In the genomic region with DNA sequence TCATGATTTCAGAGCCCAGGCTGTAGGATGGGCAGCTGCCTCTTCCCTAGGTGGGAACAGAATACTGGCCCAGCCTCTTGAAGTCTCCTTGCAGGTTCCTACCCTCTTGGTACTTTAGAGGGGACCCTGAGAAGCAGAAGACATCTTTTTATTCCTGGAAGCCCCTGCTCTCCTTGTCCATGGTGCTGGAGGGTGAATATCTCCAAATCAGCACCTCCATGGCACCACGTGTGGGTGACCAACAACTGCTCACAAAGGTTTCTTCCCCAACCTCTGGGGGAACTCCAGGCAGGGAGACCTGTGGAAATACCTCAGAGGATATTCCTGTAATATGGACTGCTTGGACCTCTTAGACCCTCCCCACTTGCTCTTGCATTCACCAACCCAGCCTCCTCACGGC, we compare ENCODE assay signal across 18 cellular contexts. TPM values are rescaled to one million over a fixed set of nuclear protein-coding genes. Genes with fewer than 3 reads are reported as not detected.
DNase-seq lines count a peak whose midpoint lies in the region; ATAC-seq, FAIRE-seq and TF ChIP-seq lines count a peak whose summit lies in the region.
"Had no signal": no experiment of that assay in that cellular context is flagged by ENCODE, and none has a peak within 500 bp of the region (broad histone marks: within the 10 kb centered on the region; RNA-seq: fewer than 3 reads in every experiment).

No MANE protein-coding gene starts in this region.

- H3K9me3 ChIP-seq in HEK293 (ENCODE audit: control insufficient read depth, insufficient read depth, low read depth, low read length) (no peaks in the 10 kb centered on the region), neuronal stem cell (replicated peaks in 1 of 2; ENCODE audit: control insufficient read depth in 2 of 2, insufficient read depth in 1 of 2, low read depth in 1 of 2, low read length in 2 of 2) (peaks cover 0 to 2% of the 10 kb centered on the region in 2 donors)
- H3K9me3 ChIP-seq: BLaER1, Caco-2 had no signal

- no peaks in the 10 kb centered on the region for H3K36me3 ChIP-seq in GM23338 (ENCODE audit: insufficient read depth)
- H3K36me3 ChIP-seq in HEK293 (ENCODE audit: control insufficient read depth in 2 of 2, insufficient read depth in 1 of 2, low read length in 2 of 2): no peaks in the 10 kb centered on the region
- H3K36me3 ChIP-seq in neuronal stem cell (replicated peaks in 1 of 2; ENCODE audit: control insufficient read depth in 2 of 2, insufficient read depth in 2 of 2, low read length in 2 of 2): no peaks in the 10 kb centered on the region
- H3K36me3 ChIP-seq: BLaER1 had no signal

- H3K9ac ChIP-seq in neuronal stem cell (ENCODE audit: low read depth, low read length, poor library complexity): no peak overlapping the region
- H3K9ac ChIP-seq: BLaER1 had no signal

- no peaks in the 10 kb centered on the region for H4K20me1 ChIP-seq in GM23338 (replicated peaks; ENCODE audit: insufficient read depth)
- H4K20me1 ChIP-seq: BLaER1 had no signal

- H3K27me3 Mint-ChIP-seq in GM23338 (ENCODE audit: insufficient read depth, low read depth, poor library complexity): peaks cover 7% of the 10 kb centered on the region
- H3K27me3 Mint-ChIP-seq: B cell had no signal

- DNase-seq in GM23338 (ENCODE audit: low spot score) (no peak), neuronal stem cell (ENCODE audit: low spot score) (no peak), KBM-7 (no peak), GM12891 (ENCODE audit: insufficient read length, low spot score) (no peak)
- DNase-seq in stimulated activated CD4-positive, alpha-beta T cell treated with anti-CD3 and anti-CD28 coated beads, Interleukin-1b, Interleukin-23, amount 100 ng/mL, for 48 hours: no peak
- DNase-seq: Caco-2; CD4-positive, CD25-positive, alpha-beta regulatory T cell; CD8-positive, alpha-beta T cell; DMS153; DND-41; GOT3; HCEC 1CT had no signal

- no peaks in the 10 kb centered on the region for H3K79me2 ChIP-seq in GM23338 (replicated peaks; ENCODE audit: insufficient read depth)

- CTCF ChIA-PET in HEK293 (lab: Yijun Ruan, JAX): interaction anchor here (0.7 to 0.8 kb wide), 2 partner anchors 91 to 286 kb away, joined by 3 to 4 read pairs; no protein-coding TSS in a partner anchor

- no peak overlapping the region for H2BK5ac ChIP-seq in neuronal stem cell (ENCODE audit: low read length)

- TF ChIP-seq CTCF in GM23338 (conservative IDR thresholded peaks at IDR 0.05; ENCODE audit: low read depth in 2 of 2): no peak
- TF ChIP-seq CTCF in HEK293 (tag by site-specific recombination; IDR thresholded peaks at IDR 0.05): no peak

- no peak overlapping the region for H3K4me2 ChIP-seq in GM23338
- no peak overlapping the region for H3K4me2 ChIP-seq in neuronal stem cell (ENCODE audit: insufficient read depth, low read length, poor library complexity, severe bottlenecking)
- H3K4me2 ChIP-seq: BLaER1 had no signal

- H3K18ac ChIP-seq in neuronal stem cell (ENCODE audit: low read length): peak overlapping the region; percentile 39

- no peak overlapping the region for H3K23ac ChIP-seq in neuronal stem cell (ENCODE audit: low read depth, low read length, poor library complexity)

- H3K4me3 ChIP-seq in GM23338 (no peak overlapping the region), HEK293 (ENCODE audit: low read depth, low read length) (no peak overlapping the region), neuronal stem cell (ENCODE audit: low read length in 2 of 2) (no peak overlapping the region)
- H3K4me3 ChIP-seq: BLaER1 had no signal

- H4K91ac ChIP-seq in neuronal stem cell (ENCODE audit: low read depth, low read length, poor library complexity): no peak overlapping the region

- H3K14ac ChIP-seq in neuronal stem cell (ENCODE audit: low read length): no peak overlapping the region

- no peaks in the 10 kb centered on the region for H3K9me3 Mint-ChIP-seq in GM23338
- H3K9me3 Mint-ChIP-seq: CD8-positive, alpha-beta T cell had no signal

- H3F3A ChIP-seq in GM23338 (replicated peaks; ENCODE audit: low read depth): no peaks in the 10 kb centered on the region

- H3K4me1 Mint-ChIP-seq in GM23338: peaks cover 7% of the 10 kb centered on the region
- H3K4me1 Mint-ChIP-seq: B cell; CD4-positive, CD25-positive, alpha-beta regulatory T cell had no signal

- no peak overlapping the region for H4K8ac ChIP-seq in neuronal stem cell (ENCODE audit: low read depth, low read length)

- no peak overlapping the region for H3K27ac ChIP-seq in GM23338 (ENCODE audit: low read depth)
- no peak overlapping the region for H3K27ac ChIP-seq in HEK293 (ENCODE audit: extremely low read depth, low read depth, low read length)
- H3K27ac ChIP-seq in neuronal stem cell (replicated peaks; ENCODE audit: low read length): no peak overlapping the region
- H3K27ac ChIP-seq: BLaER1, C4-2B had no signal

- H3K79me1 ChIP-seq in neuronal stem cell (ENCODE audit: low read depth, low read length): no peaks in the 10 kb centered on the region

- H3K4me1 ChIP-seq in GM23338 (ENCODE audit: insufficient read depth) (peaks cover 6% of the 10 kb centered on the region), HEK293 (ENCODE audit: control insufficient read depth, insufficient read depth, low read length) (0 out of 2 replicates have a peak, but pooled peaks cover 2% of the 10 kb centered on the region), neuronal stem cell (ENCODE audit: control insufficient read depth in 2 of 2, insufficient read depth in 1 of 2, low read depth in 1 of 2, low read length in 2 of 2) (no peaks in the 10 kb centered on the region)
- H3K4me1 ChIP-seq: BLaER1, Caco-2 had no signal

- no peak overlapping the region for H2AFZ ChIP-seq in GM23338
- H2AFZ ChIP-seq in neuronal stem cell (ENCODE audit: low read length): no peak overlapping the region

- FAIRE-seq in GM12891 (lab: Jason Lieb, UNC): no peak
- FAIRE-seq: G401.6, H54 had no signal

- H2BK120ac ChIP-seq in neuronal stem cell (ENCODE audit: low read depth, low read length): no peak overlapping the region

- no peak overlapping the region for H3K4me3 Mint-ChIP-seq in GM23338
- H3K4me3 Mint-ChIP-seq: B cell; CD4-positive, CD25-positive, alpha-beta regulatory T cell; CD8-positive, alpha-beta T cell had no signal

- no peak overlapping the region for H2AK5ac ChIP-seq in neuronal stem cell (ENCODE audit: low read depth, low read length)

- WGBS in neuronal stem cell (ENCODE audit: extremely low coverage in 2 of 2, insufficient read length in 2 of 2, insufficient replicate concordance in 1 of 2), 2 donors: no CpG with 5 or more reads among the region's 2 CpGs

- no peaks in the 10 kb centered on the region for H3K36me3 Mint-ChIP-seq in GM23338 (ENCODE audit: low read depth)
- H3K36me3 Mint-ChIP-seq: CD4-positive, CD25-positive, alpha-beta regulatory T cell; CD8-positive, alpha-beta T cell had no signal

- H3K27me3 ChIP-seq in GM23338 (ENCODE audit: insufficient read depth): no peaks in the 10 kb centered on the region
- H3K27me3 ChIP-seq in neuronal stem cell (ENCODE audit: control insufficient read depth in 3 of 3, insufficient read depth in 3 of 3, low read depth in 1 of 3, low read length in 3 of 3): no peaks in the 10 kb centered on the region
- H3K27me3 ChIP-seq: BLaER1 had no signal

- in situ Hi-C loops in KBM-7 (cut with MboI; ENCODE audit: low pct_unique_long_range_greater_than_20kb, low sequenced_read_pairs): no loop called here

- no peak overlapping the region for H3K27ac Mint-ChIP-seq in GM23338
- H3K27ac Mint-ChIP-seq: B cell; CD4-positive, CD25-positive, alpha-beta regulatory T cell; CD8-positive, alpha-beta T cell had no signal

- no peak overlapping the region for H2BK12ac ChIP-seq in neuronal stem cell (ENCODE audit: low read length)

- no peak overlapping the region for H3K4ac ChIP-seq in neuronal stem cell (ENCODE audit: low read length)

- POLR2A ChIA-PET in HEK293 (lab: Yijun Ruan, JAX): no interaction called here

- H3K9me2 ChIP-seq in GM23338 (ENCODE audit: insufficient read depth): peaks cover 10% of the 10 kb centered on the region; the same call in 1 of the 2 replicates

- no peak for ATAC-seq in GM23338
- ATAC-seq: CD8-positive, alpha-beta T cell had no signal

- TF ChIP-seq POLR2A in GM12891 (IDR thresholded peaks at IDR 0.05; ENCODE audit: low read depth, low read length): no peak

- H2BK15ac ChIP-seq in neuronal stem cell (ENCODE audit: low read length): no peak overlapping the region

TF ChIP-seq in GM23338, 12 proteins besides CTCF, POLR2A, EP300 and RAD21 (continues in another document):
- no peak for TF ChIP-seq STAT1 (IDR thresholded peaks at IDR 0.05; ENCODE audit: unreplicated experiment)
- TF ChIP-seq ZNF114 (CRISPR knock-in tag; IDR thresholded peaks at IDR 0.05): no peak
- no peak for TF ChIP-seq JUNB (IDR thresholded peaks at IDR 0.05; ENCODE audit: unreplicated experiment)
- no peak for TF ChIP-seq EZH2phosphoT487 (IDR thresholded peaks at IDR 0.05; ENCODE audit: unreplicated experiment)

TF ChIP-seq in HEK293, 187 proteins besides CTCF, POLR2A, EP300 and RAD21 (continues in another document):
- no peak for TF ChIP-seq ZNF843 (tag by site-specific recombination; IDR thresholded peaks at IDR 0.05)

TF ChIP-seq in GM12891, 5 proteins besides CTCF, POLR2A, EP300 and RAD21:
- TF ChIP-seq SPI1 (IDR thresholded peaks at IDR 0.05; ENCODE audit: low read depth, low read length): no peak
- TF ChIP-seq PAX5 (IDR thresholded peaks at IDR 0.05; ENCODE audit: insufficient read depth, low read length, severe bottlenecking): no peak

RNA-seq across cellular contexts. Expression of a gene that starts 48.1 kb away (rescaled TPM):
- 8.7 and 8.9 TPM in 2 replicates for total RNA-seq in GM23338 (2014; rRNA removed; shearing (Covaris generic))
- polyA plus RNA-seq in GM23338 (2016; fragmentation: Nextera tagmentation; extraction: Ambion mirVana): 3.3 and 3.8 TPM in 2 replicates
- 1.5 TPM for polyA plus RNA-seq in neuronal stem cell (2013, experiment 1 of 2)
- polyA plus RNA-seq in neuronal stem cell (2013, experiment 2 of 2): 1.6 TPM
- polyA plus RNA-seq in GM12891 (2012; ENCODE audit: low read depth, missing spikeins): not detected
- total RNA-seq: Caco-2; CD8-positive, alpha-beta T cell had no signal
